16 cellular contexts compared by ENCODE assay signal in genomic region chr5:156981481-156981880, GRCh38. TPM values are rescaled to one million over a fixed set of nuclear protein-coding genes. Genes with fewer than 3 reads are reported as not detected.
"Had no signal": no experiment of that assay in that cellular context is flagged by ENCODE, and none has a peak within 500 bp of the region (broad histone marks: within the 10 kb centered on the region; RNA-seq: fewer than 3 reads in every experiment).

No MANE protein-coding gene starts in this region.

- ATAC-seq: effector memory CD8-positive, alpha-beta T cell; lower lobe of right lung; pancreas; stimulated activated naive CD8-positive, alpha-beta T cell treated with anti-CD3 and anti-CD28 coated beads, Interleukin-15, amount 100 ng/mL, for 72 hours had no signal

- H3K9me3 Mint-ChIP-seq: brain; effector memory CD8-positive, alpha-beta T cell had no signal

- H3K27me3 ChIP-seq: pancreas had no signal

- H3K36me3 ChIP-seq: lower lobe of right lung, pancreas, thoracic aorta had no signal

- H3K4me3 Mint-ChIP-seq: activated naive CD8-positive, alpha-beta T cell; brain; effector memory CD8-positive, alpha-beta T cell; stimulated activated naive CD8-positive, alpha-beta T cell treated with anti-CD3 and anti-CD28 coated beads, Interleukin-15, amount 100 ng/mL, for 72 hours had no signal

- H3K4me3 ChIP-seq: lower lobe of right lung, pancreas, thoracic aorta had no signal

- H3K27me3 Mint-ChIP-seq: activated naive CD8-positive, alpha-beta T cell had no signal

- H3K4me1 Mint-ChIP-seq: brain; stimulated activated naive CD8-positive, alpha-beta T cell treated with anti-CD3 and anti-CD28 coated beads, Interleukin-15, amount 100 ng/mL, for 72 hours had no signal

- DNase-seq: activated CD4-positive, alpha-beta T cell treated with anti-CD3 and anti-CD28 coated beads, Interleukin-2, amount 50 U/mL, for 4 hours; activated CD4-positive, CD25-positive, alpha-beta regulatory T cell treated with anti-CD3 and anti-CD28 coated beads, Interleukin-2, amount 50 U/mL, for 72 hours; activated effector memory CD4-positive, alpha-beta T cell treated with anti-CD3 and anti-CD28 coated beads, Interleukin-2, amount 50 U/mL, for 16 hours; activated T-cell treated with anti-CD3 and anti-CD28 coated beads, Interleukin-2, amount 50 U/mL, for 1 hour; amygdala; effector memory CD8-positive, alpha-beta T cell; hypothalamus; lower lobe of right lung; midbrain; pancreas; stimulated activated CD4-positive, alpha-beta T cell treated with anti-CD3 and anti-CD28 coated beads, Interleukin-4, amount 100 ng/mL, for 4 hours; stimulated activated naive CD8-positive, alpha-beta T cell treated with anti-CD3 and anti-CD28 coated beads, Interleukin-15, amount 100 ng/mL, for 72 hours had no signal

- H3K27ac Mint-ChIP-seq: activated naive CD8-positive, alpha-beta T cell; brain; effector memory CD8-positive, alpha-beta T cell; stimulated activated naive CD8-positive, alpha-beta T cell treated with anti-CD3 and anti-CD28 coated beads, Interleukin-15, amount 100 ng/mL, for 72 hours had no signal

- H3K36me3 Mint-ChIP-seq: brain had no signal

RNA-seq across cellular contexts. Expression of gene TIMD4, which starts 18.5 kb away (rescaled TPM):
- total RNA-seq: glomerular endothelial cell, lower lobe of right lung had no signal
- polyA plus RNA-seq: pancreas had no signal
